ENCODE assay signal across 11 cellular contexts in genomic region chr6:25395731-25396130, GRCh38.
A peak's percentile ranks its signal among the peaks of the same experiment; 100 is the strongest.
DNase-seq lines count a peak whose midpoint lies in the region; ATAC-seq and TF ChIP-seq lines count a peak whose summit lies in the region.
"Had no signal": no experiment of that assay in that cellular context is flagged by ENCODE, and none has a peak within 500 bp of the region (broad histone marks: within the 10 kb centered on the region; RNA-seq: fewer than 3 reads in every experiment).

No MANE protein-coding gene starts in this region.

- H2AK5ac ChIP-seq in neuronal stem cell (ENCODE audit: low read depth, low read length): no peak overlapping the region

- no peak overlapping the region for H3K4ac ChIP-seq in neuronal stem cell (ENCODE audit: low read length)

- H4K8ac ChIP-seq in neuronal stem cell (ENCODE audit: low read depth, low read length): no peak overlapping the region

- H2BK15ac ChIP-seq in neuronal stem cell (ENCODE audit: low read length): no peak overlapping the region

- H3K79me2 ChIP-seq in OCI-LY1 (ENCODE audit: insufficient read depth, low read length): peaks cover 39% of the 10 kb centered on the region

- WGBS in neuronal stem cell (ENCODE audit: extremely low coverage in 2 of 2, insufficient read length in 2 of 2, insufficient replicate concordance in 1 of 2), 2 donors: no CpG with 5 or more reads among the region's 5 CpGs

- H3K4me3 ChIP-seq in OCI-LY1 (ENCODE audit: low read depth, low read length, poor library complexity, severe bottlenecking) (no peak overlapping the region), neuronal stem cell (ENCODE audit: low read length in 2 of 2) (no peak overlapping the region), HAP-1 (no peak overlapping the region)
- H3K4me3 ChIP-seq: BLaER1 treated with 17β-estradiol and CSF1 and Interleukin-3, amounts not matched to agents 10 nM and 100 nM had no signal

- DNase-seq in NCI-H82 (lab: John Stamatoyannopoulos, UW) (peak; percentile 39), NCI-H82 treated with DMSO at 0.1 percent for 48 hours (lab: John Stamatoyannopoulos, UW; ENCODE audit: unreplicated experiment) (no peak), neuronal stem cell (ENCODE audit: low spot score) (no peak), HAP-1 (ENCODE audit: low spot score in 2 of 2) (no peak)
- DNase-seq: Calu3; CD8-positive, alpha-beta T cell; GDM1; H9 had no signal

- no peaks in the 10 kb centered on the region for H3K9me3 ChIP-seq in OCI-LY1 (ENCODE audit: low read length)
- H3K9me3 ChIP-seq in neuronal stem cell (replicated peaks in 1 of 2; ENCODE audit: control insufficient read depth in 2 of 2, insufficient read depth in 1 of 2, low read depth in 1 of 2, low read length in 2 of 2): no peaks in the 10 kb centered on the region
- H3K9me3 ChIP-seq in HAP-1: no peaks in the 10 kb centered on the region
- H3K9me3 ChIP-seq: BLaER1 treated with 17β-estradiol and CSF1 and Interleukin-3, amounts not matched to agents 10 nM and 100 nM had no signal

- H3K23ac ChIP-seq in neuronal stem cell (ENCODE audit: low read depth, low read length, poor library complexity): no peak overlapping the region

- no peak overlapping the region for H2BK12ac ChIP-seq in neuronal stem cell (ENCODE audit: low read length)

- no peaks in the 10 kb centered on the region for H3K9me2 ChIP-seq in OCI-LY1 (ENCODE audit: low read depth, low read length)

- peak overlapping the region; percentile 60 for H3K27ac ChIP-seq in OCI-LY1 (ENCODE audit: low read depth, low read length, poor library complexity, severe bottlenecking)
- no peak overlapping the region for H3K27ac ChIP-seq in neuronal stem cell (replicated peaks; ENCODE audit: low read length)
- H3K27ac ChIP-seq: BLaER1 treated with 17β-estradiol and CSF1 and Interleukin-3, amounts not matched to agents 10 nM and 100 nM had no signal

- H2AFZ ChIP-seq in OCI-LY1 (ENCODE audit: low read length) (no peak overlapping the region), neuronal stem cell (ENCODE audit: low read length) (no peak overlapping the region)

- peaks cover 85% of the 10 kb centered on the region for H3K4me1 ChIP-seq in OCI-LY1 (ENCODE audit: insufficient read depth, low read length, severe bottlenecking)
- H3K4me1 ChIP-seq in neuronal stem cell (ENCODE audit: control insufficient read depth in 2 of 2, insufficient read depth in 1 of 2, low read depth in 1 of 2, low read length in 2 of 2): peaks cover 5% of the 10 kb centered on the region in 2 donors
- no peaks in the 10 kb centered on the region for H3K4me1 ChIP-seq in HAP-1
- H3K4me1 ChIP-seq: BLaER1 treated with 17β-estradiol and CSF1 and Interleukin-3, amounts not matched to agents 10 nM and 100 nM had no signal

- no peak for TF ChIP-seq CTCF in OCI-LY1 (IDR thresholded peaks at IDR 0.05; ENCODE audit: low read length)

- H3K4me2 ChIP-seq in OCI-LY1 (ENCODE audit: low read length): no peak overlapping the region
- no peak overlapping the region for H3K4me2 ChIP-seq in neuronal stem cell (ENCODE audit: insufficient read depth, low read length, poor library complexity, severe bottlenecking)
- H3K4me2 ChIP-seq: BLaER1 treated with 17β-estradiol and CSF1 and Interleukin-3, amounts not matched to agents 10 nM and 100 nM had no signal

- H4K20me1 ChIP-seq in OCI-LY1 (ENCODE audit: insufficient read depth, low read length): no peaks in the 10 kb centered on the region
- H4K20me1 ChIP-seq: BLaER1 treated with 17β-estradiol and CSF1 and Interleukin-3, amounts not matched to agents 10 nM and 100 nM had no signal

- H2BK120ac ChIP-seq in neuronal stem cell (ENCODE audit: low read depth, low read length): no peak overlapping the region

- no peaks in the 10 kb centered on the region for H3F3A ChIP-seq in OCI-LY1 (ENCODE audit: insufficient read depth, low read length)

- ATAC-seq in HG02678 (IDR thresholded peaks at IDR 0.05; ENCODE audit: unreplicated experiment): no peak
- ATAC-seq: CD8-positive, alpha-beta T cell had no signal

- H3K36me3 ChIP-seq in OCI-LY1 (ENCODE audit: insufficient read depth, low read length) (no peaks in the 10 kb centered on the region), neuronal stem cell (replicated peaks in 1 of 2; ENCODE audit: control insufficient read depth in 2 of 2, insufficient read depth in 2 of 2, low read length in 2 of 2) (no peaks in the 10 kb centered on the region), HAP-1 (replicated peaks) (no peaks in the 10 kb centered on the region)
- H3K36me3 ChIP-seq: BLaER1 treated with 17β-estradiol and CSF1 and Interleukin-3, amounts not matched to agents 10 nM and 100 nM had no signal

- no peak overlapping the region for H3K9ac ChIP-seq in OCI-LY1 (ENCODE audit: low read length)
- H3K9ac ChIP-seq in neuronal stem cell (ENCODE audit: low read depth, low read length, poor library complexity): no peak overlapping the region
- H3K9ac ChIP-seq: BLaER1 treated with 17β-estradiol and CSF1 and Interleukin-3, amounts not matched to agents 10 nM and 100 nM had no signal

- H3K27me3 ChIP-seq in OCI-LY1 (ENCODE audit: insufficient read depth, low read length): no peaks in the 10 kb centered on the region
- no peaks in the 10 kb centered on the region for H3K27me3 ChIP-seq in neuronal stem cell (ENCODE audit: control insufficient read depth in 3 of 3, insufficient read depth in 3 of 3, low read depth in 1 of 3, low read length in 3 of 3)
- no peaks in the 10 kb centered on the region for H3K27me3 ChIP-seq in HAP-1 (ENCODE audit: low read depth)
- H3K27me3 ChIP-seq: BLaER1 treated with 17β-estradiol and CSF1 and Interleukin-3, amounts not matched to agents 10 nM and 100 nM had no signal

- H2BK5ac ChIP-seq in neuronal stem cell (ENCODE audit: low read length): no peak overlapping the region

- no peak overlapping the region for H3K14ac ChIP-seq in neuronal stem cell (ENCODE audit: low read length)

- peak overlapping the region; percentile 61 for H3K18ac ChIP-seq in neuronal stem cell (ENCODE audit: low read length)

- no peak overlapping the region for H4K91ac ChIP-seq in neuronal stem cell (ENCODE audit: low read depth, low read length, poor library complexity)

- peaks cover 1% of the 10 kb centered on the region for H3K79me1 ChIP-seq in neuronal stem cell (ENCODE audit: low read depth, low read length)

- in situ Hi-C loops in HAP-1 (cut with MboI; ENCODE audit: low sequenced_read_pairs): no loop called here
